15 cellular contexts compared by ENCODE assay signal in genomic region chr1:247966520-247967204, GRCh38. TPM values are rescaled to one million over a fixed set of nuclear protein-coding genes. Genes with fewer than 3 reads are reported as not detected.
A peak's percentile ranks its signal among the peaks of the same experiment; 100 is the strongest.
DNase-seq lines count a peak whose midpoint lies in the region; ATAC-seq and TF ChIP-seq lines count a peak whose summit lies in the region.
"Had no signal": no experiment of that assay in that cellular context is flagged by ENCODE, and none has a peak within 500 bp of the region (broad histone marks: within the 10 kb centered on the region; RNA-seq: fewer than 3 reads in every experiment).

No MANE protein-coding gene starts in this region.

- H3K27ac Mint-ChIP-seq in activated CD4-positive, alpha-beta T cell treated with anti-CD3 and anti-CD28 coated beads, Interleukin-2, amount 10 ng/mL, durations not matched to agents 7 days and 5 days: no peak overlapping the region
- H3K27ac Mint-ChIP-seq: nephron had no signal

- no peak overlapping the region for H2AFZ ChIP-seq in smooth muscle cell (ENCODE audit: low read depth)

- ATAC-seq in GM19463 (IDR thresholded peaks at IDR 0.05; ENCODE audit: unreplicated experiment): peak; percentile 65
- peak; percentile 77 for ATAC-seq in HG02938 (IDR thresholded peaks at IDR 0.05; ENCODE audit: unreplicated experiment)
- peak; percentile 77 for ATAC-seq in HG03571 (IDR thresholded peaks at IDR 0.05; ENCODE audit: unreplicated experiment)
- ATAC-seq in left lobe of liver: no peak
- ATAC-seq: activated CD4-positive, CD25-positive, alpha-beta regulatory T cell treated with anti-CD3 and anti-CD28 coated beads, Interleukin-2, amount 50 U/mL, for 24 hours had no signal

- H3K27ac ChIP-seq in smooth muscle cell (ENCODE audit: low read depth): no peak overlapping the region

- peaks cover 1% of the 10 kb centered on the region for H3K4me1 Mint-ChIP-seq in activated CD4-positive, alpha-beta T cell treated with anti-CD3 and anti-CD28 coated beads, Interleukin-2, amount 10 ng/mL, durations not matched to agents 7 days and 5 days
- H3K4me1 Mint-ChIP-seq: central memory CD8-positive, alpha-beta T cell; nephron had no signal

- H3K9me3 ChIP-seq in smooth muscle cell (replicated peaks; ENCODE audit: low read depth): peaks cover 6% of the 10 kb centered on the region

- WGBS in smooth muscle cell (ENCODE audit: low lambda C conversion rate): 69% methylated on average over 5 of the region's 5 CpGs

- H3K9me3 Mint-ChIP-seq in activated CD4-positive, alpha-beta T cell treated with anti-CD3 and anti-CD28 coated beads, Interleukin-2, amount 10 ng/mL, durations not matched to agents 7 days and 5 days: peaks cover 8% of the 10 kb centered on the region

- H4K20me1 ChIP-seq in smooth muscle cell (ENCODE audit: low read depth): no peaks in the 10 kb centered on the region

- no peaks in the 10 kb centered on the region for H3K27me3 ChIP-seq in smooth muscle cell (ENCODE audit: low read depth)

- H3K27me3 Mint-ChIP-seq in activated CD4-positive, alpha-beta T cell treated with anti-CD3 and anti-CD28 coated beads, Interleukin-2, amount 10 ng/mL, durations not matched to agents 7 days and 5 days: no peaks in the 10 kb centered on the region
- H3K27me3 Mint-ChIP-seq: central memory CD8-positive, alpha-beta T cell had no signal

- no peak overlapping the region for H3K4me2 ChIP-seq in smooth muscle cell

- DNase-seq in GM12865 (ENCODE audit: low read depth) (peak; percentile 52), smooth muscle cell (lab: John Stamatoyannopoulos, UW; ENCODE audit: unreplicated experiment) (no peak), occipital lobe (lab: John Stamatoyannopoulos, UW) (no peak), left lobe of liver (ENCODE audit: low spot score) (no peak)
- DNase-seq in activated CD4-positive, alpha-beta T cell treated with anti-CD3 and anti-CD28 coated beads, Interleukin-2, amount 10 ng/mL, durations not matched to agents 7 days and 5 days: no peak
- DNase-seq: Karpas-422; NCI-H345; spleen; stimulated activated CD8-positive, alpha-beta memory T cell treated with anti-CD3 and anti-CD28 coated beads, Interleukin-4, amount 100 ng/mL, for 48 hours had no signal

- no peaks in the 10 kb centered on the region for H3K79me2 ChIP-seq in smooth muscle cell (ENCODE audit: low read depth)

- no peaks in the 10 kb centered on the region for H3K4me1 ChIP-seq in smooth muscle cell (ENCODE audit: low read depth)

- no peak overlapping the region for H3K4me3 Mint-ChIP-seq in activated CD4-positive, alpha-beta T cell treated with anti-CD3 and anti-CD28 coated beads, Interleukin-2, amount 10 ng/mL, durations not matched to agents 7 days and 5 days
- H3K4me3 Mint-ChIP-seq: central memory CD8-positive, alpha-beta T cell; nephron had no signal

- H3K36me3 Mint-ChIP-seq in activated CD4-positive, alpha-beta T cell treated with anti-CD3 and anti-CD28 coated beads, Interleukin-2, amount 10 ng/mL, durations not matched to agents 7 days and 5 days (ENCODE audit: low read depth): no peaks in the 10 kb centered on the region

- no peaks in the 10 kb centered on the region for H3F3A ChIP-seq in smooth muscle cell (ENCODE audit: low read depth)

- TF ChIP-seq CTCF in GM12865 (IDR thresholded peaks at IDR 0.05; ENCODE audit: insufficient read depth, low read depth, low read length, missing control alignments) (no peak), smooth muscle cell (IDR thresholded peaks at IDR 0.05; ENCODE audit: borderline replicate concordance, insufficient read depth, poor library complexity, severe bottlenecking) (no peak)

- CTCF ChIA-PET in activated CD4-positive, alpha-beta T cell treated with anti-CD3 and anti-CD28 coated beads, Interleukin-2, amount 10 ng/mL, durations not matched to agents 7 days and 5 days (lab: Charles Lee): no interaction called here

- no peak overlapping the region for H3K9ac ChIP-seq in smooth muscle cell (ENCODE audit: low read depth)

- H3K36me3 ChIP-seq in smooth muscle cell (ENCODE audit: low read depth): no peaks in the 10 kb centered on the region

- POLR2A ChIA-PET in activated CD4-positive, alpha-beta T cell treated with anti-CD3 and anti-CD28 coated beads, Interleukin-2, amount 10 ng/mL, durations not matched to agents 7 days and 5 days (lab: Charles Lee): no interaction called here

- peak overlapping the region; percentile 36; the same call in 1 of the 2 replicates for H3K4me3 ChIP-seq in GM12865 (ENCODE audit: low read depth, low read length)
- no peak overlapping the region for H3K4me3 ChIP-seq in smooth muscle cell

RNA-seq across cellular contexts. Expression of gene OR2AK2, which starts 1.6 kb away (rescaled TPM):
- not detected in 2 replicates for total RNA-seq in smooth muscle cell
- polyA plus RNA-seq in smooth muscle cell: not detected in 2 replicates
- not detected for total RNA-seq in activated CD4-positive, alpha-beta T cell treated with anti-CD3 and anti-CD28 coated beads, Interleukin-2, amount 10 ng/mL, durations not matched to agents 7 days and 5 days
- 0.78 TPM for total RNA-seq in occipital lobe
- total RNA-seq in left lobe of liver: not detected
- polyA plus RNA-seq: spleen had no signal

RNA-seq across cellular contexts. Expression of gene OR2L8, which starts 18.0 kb away (rescaled TPM):
- total RNA-seq in smooth muscle cell: not detected in 2 replicates
- not detected in 2 replicates for polyA plus RNA-seq in smooth muscle cell
- total RNA-seq in activated CD4-positive, alpha-beta T cell treated with anti-CD3 and anti-CD28 coated beads, Interleukin-2, amount 10 ng/mL, durations not matched to agents 7 days and 5 days: under 1 TPM in 1 of 2 experiments, not detected in 1; 0.29 TPM
- total RNA-seq in occipital lobe: 2.8 TPM
- not detected for total RNA-seq in left lobe of liver
- polyA plus RNA-seq: spleen had no signal

RNA-seq across cellular contexts. Expression of gene OR2AJ1, which starts 42.0 kb away (rescaled TPM):
- total RNA-seq in smooth muscle cell: not detected in 2 replicates
- polyA plus RNA-seq in smooth muscle cell: not detected in 2 replicates
- not detected for total RNA-seq in activated CD4-positive, alpha-beta T cell treated with anti-CD3 and anti-CD28 coated beads, Interleukin-2, amount 10 ng/mL, durations not matched to agents 7 days and 5 days
- 0.16 TPM for total RNA-seq in occipital lobe
- total RNA-seq in left lobe of liver: not detected

RNA-seq across cellular contexts. Expression of gene OR2T8, which starts 46.6 kb away (rescaled TPM):
- not detected in 2 replicates for total RNA-seq in smooth muscle cell
- polyA plus RNA-seq in smooth muscle cell: not detected in 2 replicates
- under 1 TPM; 0.21 to 0.22 TPM for total RNA-seq in activated CD4-positive, alpha-beta T cell treated with anti-CD3 and anti-CD28 coated beads, Interleukin-2, amount 10 ng/mL, durations not matched to agents 7 days and 5 days
- total RNA-seq in occipital lobe: not detected
- total RNA-seq in left lobe of liver: not detected
- total RNA-seq: spleen had no signal

RNA-seq across cellular contexts. Expression of gene OR2L5, which starts 46.8 kb away (rescaled TPM):
- total RNA-seq in smooth muscle cell (not detected in 2 replicates), occipital lobe (0.62 TPM), left lobe of liver (not detected)
- polyA plus RNA-seq in smooth muscle cell: not detected in 2 replicates
- under 1 TPM in 1 of 2 experiments, not detected in 1; 0.08 TPM for total RNA-seq in activated CD4-positive, alpha-beta T cell treated with anti-CD3 and anti-CD28 coated beads, Interleukin-2, amount 10 ng/mL, durations not matched to agents 7 days and 5 days
